8 cellular contexts compared by ENCODE assay signal in genomic region chr1:155763090-155763815, GRCh38.
DNase-seq lines count a peak whose midpoint lies in the region; ATAC-seq and TF ChIP-seq lines count a peak whose summit lies in the region.
"Not testable (repeated sequence)": the region's sequence is repeated elsewhere in the genome, so short reads cannot be mapped to it uniquely, and the experiment has no call there.

No MANE protein-coding gene starts in this region.

- peaks cover 13% of the 10 kb centered on the region for H3K79me1 ChIP-seq in mesenchymal stem cell (replicated peaks; ENCODE audit: low read length, poor library complexity, severe bottlenecking)

- CTCF ChIA-PET in A673 (lab: Charles Lee), result not testable (repeated sequence)

- H2BK15ac ChIP-seq in mesenchymal stem cell (ENCODE audit: low read depth, poor library complexity, severe bottlenecking), result not testable (repeated sequence)

- H3K36me3 ChIP-seq in A673 (ENCODE audit: insufficient read depth, low read length, poor library complexity, severe bottlenecking) (peaks cover 45% of the 10 kb centered on the region), RWPE2 (ENCODE audit: low read depth) (peaks cover 57% of the 10 kb centered on the region), body of pancreas (replicated peaks in 1 of 2; ENCODE audit: insufficient read depth in 1 of 2, low read depth in 2 of 2) (peaks cover 10 to 29% of the 10 kb centered on the region in 2 donors), mesenchymal stem cell (ENCODE audit: control insufficient read depth in 1 of 2, insufficient read depth in 2 of 2, low read depth in 1 of 2, low read length in 2 of 2) (peaks cover 60 to 73% of the 10 kb centered on the region in 2 experiments), sigmoid colon (peaks cover 26 to 97% (median 54%) of the 10 kb centered on the region in 4 donors)

- H3K4me1 ChIP-seq in A673 (ENCODE audit: insufficient read depth, low read length, poor library complexity, severe bottlenecking); body of pancreas; mesenchymal stem cell (ENCODE audit: control insufficient read depth, insufficient read depth, low read depth, low read length); sigmoid colon: not testable (repeated sequence)
- peaks cover 35% of the 10 kb centered on the region for H3K4me1 ChIP-seq in RWPE2 (ENCODE audit: insufficient read depth, poor library complexity, severe bottlenecking)
- H3K4me1 ChIP-seq in foreskin keratinocyte, result peaks cover 20% of the 10 kb centered on the region

- H3K9ac ChIP-seq in mesenchymal stem cell (ENCODE audit: low read length), result peak overlapping the region; percentile 42

- BruUV-seq in A673 (replicated peaks; lab: Mats Ljungman, UMichigan), result not testable (repeated sequence)

- not testable (repeated sequence) for TF ChIP-seq POLR2A in body of pancreas (IDR thresholded peaks at IDR 0.05); sigmoid colon (IDR thresholded peaks at IDR 0.05)

- H3K27ac ChIP-seq in A673 (ENCODE audit: low read depth, low read length, poor library complexity, severe bottlenecking); body of pancreas; mesenchymal stem cell (ENCODE audit: low read length, poor library complexity, severe bottlenecking); sigmoid colon: not testable (repeated sequence)
- H3K27ac ChIP-seq in RWPE2 (ENCODE audit: poor library complexity, severe bottlenecking) (peak overlapping the region; percentile 90), foreskin keratinocyte (peak overlapping the region; percentile 20)

- intact Hi-C loops in A673 (cut with micrococcal nuclease; ENCODE audit: unreplicated experiment); body of pancreas (cut with DNase I); sigmoid colon (cut with DNase I): not testable (repeated sequence)

- DNase-seq in A673 (ENCODE audit: low spot score) (peak; percentile 73), ELR (ENCODE audit: low read depth) (peak; percentile 96), RWPE2 (ENCODE audit: low spot score) (peak; percentile 81), body of pancreas (peak; percentile 18 to 56 (median 34)), foreskin keratinocyte (peak; percentile 89 to 96), mesenchymal stem cell (peak; percentile 89), sigmoid colon (peak; percentile 85)
- DNase-seq in LNCaP clone FGC (ENCODE audit: low read depth), result not testable (repeated sequence)

- H4K91ac ChIP-seq in mesenchymal stem cell (ENCODE audit: low read length), result not testable (repeated sequence)

- not testable (repeated sequence) for H3K4me2 ChIP-seq in mesenchymal stem cell (ENCODE audit: low read length, poor library complexity, severe bottlenecking)

- TF ChIP-seq CTCF in A673 (conservative IDR thresholded peaks at IDR 0.05; ENCODE audit: low read depth, low read length); RWPE2 (IDR thresholded peaks at IDR 0.05; ENCODE audit: poor library complexity, severe bottlenecking); body of pancreas (IDR thresholded peaks at IDR 0.05); foreskin keratinocyte (conservative IDR thresholded peaks at IDR 0.05); sigmoid colon (IDR thresholded peaks at IDR 0.05): not testable (repeated sequence)
- TF ChIP-seq CTCF in LNCaP clone FGC (IDR thresholded peaks at IDR 0.05; ENCODE audit: control insufficient read depth, extremely low read depth, insufficient read depth), result 0 out of 2 replicates have a peak, but pooled peaks have one; percentile 2

- H3K18ac ChIP-seq in mesenchymal stem cell (ENCODE audit: low read depth in 1 of 2, low read length in 2 of 2), result not testable (repeated sequence)

- not testable (repeated sequence) for TF ChIP-seq EP300 in sigmoid colon (IDR thresholded peaks at IDR 0.05)

- not testable (repeated sequence) for H2BK120ac ChIP-seq in mesenchymal stem cell (ENCODE audit: low read depth, low read length)

- not testable (repeated sequence) for H4K8ac ChIP-seq in mesenchymal stem cell (ENCODE audit: low read length)

- ATAC-seq in RWPE2 (ENCODE audit: low read depth) (peak; percentile 89), foreskin keratinocyte (peak; percentile 85)
- not testable (repeated sequence) for ATAC-seq in body of pancreas

- not testable (repeated sequence) for H3K27me3 ChIP-seq in A673 (replicated peaks; ENCODE audit: insufficient read depth, low read depth, low read length, poor library complexity); RWPE2 (ENCODE audit: insufficient read depth, poor library complexity, severe bottlenecking); body of pancreas; foreskin keratinocyte; mesenchymal stem cell (ENCODE audit: control insufficient read depth in 1 of 2, insufficient read depth in 1 of 2, low read length in 2 of 2); sigmoid colon

- not testable (repeated sequence) for H3K4me3 ChIP-seq in A673 (ENCODE audit: low read depth, low read length, poor library complexity, severe bottlenecking); LNCaP clone FGC (ENCODE audit: low read depth, low read length); RWPE2 (ENCODE audit: severe bottlenecking); body of pancreas; sigmoid colon
- H3K4me3 ChIP-seq in mesenchymal stem cell (ENCODE audit: insufficient read depth in 1 of 2, low read depth in 1 of 2, low read length in 2 of 2), result peak overlapping the region in 1 of 2 experiments; percentile 42

- not testable (repeated sequence) for H3K14ac ChIP-seq in mesenchymal stem cell (ENCODE audit: low read length in 2 of 2)

- H2BK12ac ChIP-seq in mesenchymal stem cell (ENCODE audit: low read length in 2 of 2), result not testable (repeated sequence)

- H2AK5ac ChIP-seq in mesenchymal stem cell (ENCODE audit: low read length, severe bottlenecking), result not testable (repeated sequence)

- not testable (repeated sequence) for H3K9me3 ChIP-seq in A673 (ENCODE audit: low read depth, low read length, poor library complexity, severe bottlenecking); RWPE2 (ENCODE audit: severe bottlenecking); body of pancreas; mesenchymal stem cell (ENCODE audit: control insufficient read depth, low read length); sigmoid colon

- 85 to 93% methylated on average over 5 to 6 of the region's 6 CpGs for WGBS in body of pancreas, 2 donors
- WGBS in mesenchymal stem cell, result 93% methylated on average over 5 of the region's 6 CpGs
- 86 to 91% methylated on average over 6 of the region's 6 CpGs for WGBS in sigmoid colon, 2 donors

- not testable (repeated sequence) for H3K4ac ChIP-seq in mesenchymal stem cell (ENCODE audit: low read depth in 1 of 2, low read length in 2 of 2)

- not testable (repeated sequence) for H2BK5ac ChIP-seq in mesenchymal stem cell (ENCODE audit: low read depth, low read length, poor library complexity, severe bottlenecking)

- H3K23ac ChIP-seq in mesenchymal stem cell (ENCODE audit: low read length in 2 of 2), result not testable (repeated sequence)

- H2AFZ ChIP-seq in mesenchymal stem cell (ENCODE audit: low read depth, low read length), result not testable (repeated sequence)

- POLR2A ChIA-PET in A673 (lab: Charles Lee; ENCODE audit: low non-redundant PET), result not testable (repeated sequence)
